ENCODE assay signal across 1 cellular context in genomic region chr9:137315581-137316011, GRCh38.
TF ChIP-seq lines count a peak whose summit lies in the region.

No MANE protein-coding gene starts in this region.

TF ChIP-seq in SK-N-SH treated with all-trans-retinoic acid at 6 μM for 48 hours, 23 proteins besides CTCF, POLR2A, EP300 and RAD21 (continued from another document):
- no peak for TF ChIP-seq PATZ1 (CRISPR knock-in tag; IDR thresholded peaks at IDR 0.05; ENCODE audit: borderline replicate concordance)
- TF ChIP-seq CSRNP3 (CRISPR knock-in tag; IDR thresholded peaks at IDR 0.05) = no peak
- TF ChIP-seq CSDC2 (CRISPR knock-in tag; IDR thresholded peaks at IDR 0.05) = no peak
- no peak for TF ChIP-seq ISL1 (CRISPR knock-in tag; IDR thresholded peaks at IDR 0.05)
- TF ChIP-seq PPARA (CRISPR knock-in tag; IDR thresholded peaks at IDR 0.05; ENCODE audit: borderline replicate concordance) = no peak
- no peak for TF ChIP-seq ARNTL (CRISPR knock-in tag; IDR thresholded peaks at IDR 0.05; ENCODE audit: borderline replicate concordance, low read depth)
